ENCODE assay signal across 27 cellular contexts in the genomic region with DNA sequence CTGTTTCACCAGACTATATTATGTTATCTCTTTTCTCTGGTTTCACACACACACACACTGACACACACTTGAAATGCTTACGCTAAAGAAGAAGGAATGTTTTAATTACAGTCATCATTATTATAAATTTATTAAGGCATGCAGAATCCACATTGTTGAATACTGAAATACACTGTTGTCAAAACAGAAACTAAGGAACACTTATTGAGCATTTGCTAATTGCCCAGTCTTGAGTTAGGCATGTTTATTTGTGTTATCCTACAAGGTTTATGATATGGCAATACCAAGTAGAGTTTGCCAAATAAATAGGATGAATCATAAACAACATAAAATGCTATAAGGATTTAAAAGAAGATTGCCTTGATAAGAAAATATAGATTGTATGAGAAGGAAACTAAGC.
DNase-seq lines count a peak whose midpoint lies in the region; ATAC-seq, FAIRE-seq and TF ChIP-seq lines count a peak whose summit lies in the region.
"Had no signal": no experiment of that assay in that cellular context is flagged by ENCODE, and none has a peak within 500 bp of the region (broad histone marks: within the 10 kb centered on the region; RNA-seq: fewer than 3 reads in every experiment).

No MANE protein-coding gene starts in this region.

- H3K36me3 Mint-ChIP-seq in glutamatergic neuron (ENCODE audit: unreplicated experiment), result no peaks in the 10 kb centered on the region
- H3K36me3 Mint-ChIP-seq: CD14-positive monocyte had no signal

- no peaks in the 10 kb centered on the region for H3K36me3 ChIP-seq in bronchial epithelial cell (ENCODE audit: control insufficient read depth, insufficient read depth, low read length)
- H3K36me3 ChIP-seq: BE2C, MG63, SJSA1 had no signal

- H3K27me3 ChIP-seq in bronchial epithelial cell (ENCODE audit: control insufficient read depth, insufficient read depth, low read length) (no peaks in the 10 kb centered on the region), foreskin keratinocyte (no peaks in the 10 kb centered on the region)
- H3K27me3 ChIP-seq: BE2C, MG63, SJSA1 had no signal

- H3K27me3 Mint-ChIP-seq in glutamatergic neuron (ENCODE audit: unreplicated experiment), result no peaks in the 10 kb centered on the region

- no peak overlapping the region for H3K4me3 Mint-ChIP-seq in glutamatergic neuron (ENCODE audit: unreplicated experiment)
- H3K4me3 Mint-ChIP-seq: CD14-positive monocyte had no signal

- no peaks in the 10 kb centered on the region for H3K4me1 ChIP-seq in foreskin keratinocyte
- H3K4me1 ChIP-seq: BE2C, SJSA1 had no signal

- TF ChIP-seq CTCF in bronchial epithelial cell (IDR thresholded peaks at IDR 0.05; ENCODE audit: insufficient read depth, low read length, severe bottlenecking) (no peak), foreskin keratinocyte (conservative IDR thresholded peaks at IDR 0.05) (no peak), glutamatergic neuron (IDR thresholded peaks at IDR 0.05; ENCODE audit: partially characterized antibody, unreplicated experiment) (no peak)

- no peak for ATAC-seq in foreskin keratinocyte
- ATAC-seq: HepG2, K562 had no signal

- DNase-seq in M059J (ENCODE audit: low read depth) (peak; percentile 36), bronchial epithelial cell (ENCODE audit: low read depth) (peak; percentile 16), foreskin keratinocyte (peak; percentile 10 to 17), DMS153 treated with DMSO at 0.1 percent for 48 hours (lab: John Stamatoyannopoulos, UW; ENCODE audit: unreplicated experiment) (no peak), hippocampal formation (lab: John Stamatoyannopoulos, UW) (no peak), glutamatergic neuron (no peak), HTR-8/SVneo (ENCODE audit: insufficient read length, low spot score) (no peak)
- DNase-seq: BE2C; Calu3; Kasumi-1; MG63; NCI-H1105 treated with DMSO at 0.1 percent for 48 hours; NCI-H146; NCI-H2029; NCI-H446 treated with DMSO at 0.1 percent for 48 hours; NCI-H526; NCI-H82; NK-92 treated with Interleukin-12 subunit alpha and Interleukin-12 subunit beta, amount 100 ng/mL, for 24 hours; Right ventricle myocardium superior; RPMI8226 had no signal

- H3K4me1 Mint-ChIP-seq in glutamatergic neuron (ENCODE audit: low read depth, unreplicated experiment), result no peaks in the 10 kb centered on the region
- H3K4me1 Mint-ChIP-seq: CD14-positive monocyte had no signal

- no peak overlapping the region for H3K27ac Mint-ChIP-seq in glutamatergic neuron (ENCODE audit: unreplicated experiment)
- H3K27ac Mint-ChIP-seq: CD14-positive monocyte had no signal

- H3K27ac ChIP-seq in foreskin keratinocyte, result no peak overlapping the region
- H3K27ac ChIP-seq: HL-60, SJSA1 had no signal

- no peaks in the 10 kb centered on the region for H3K9me3 Mint-ChIP-seq in glutamatergic neuron (ENCODE audit: unreplicated experiment)

- FAIRE-seq in bronchial epithelial cell (lab: Jason Lieb, UNC) (no peak), HTR-8/SVneo (lab: Jason Lieb, UNC) (no peak)
- FAIRE-seq: GM18507, H54, HepG2, K562 had no signal

- H3K4me3 ChIP-seq in bronchial epithelial cell (ENCODE audit: low read depth, low read length), result no peak overlapping the region
- H3K4me3 ChIP-seq: K562, MG63, SJSA1 had no signal

Comparison
In these comparisons a context has a peak if more than half of its experiments do, and no peak if none do; other contexts are left out.
1. DNase-seq: peak in M059J (single experiment), bronchial epithelial cell (single experiment) and foreskin keratinocyte (2 of 2); none in DMS153 treated with DMSO at 0.1 percent for 48 hours (single experiment), hippocampal formation (0 of 2), glutamatergic neuron (single experiment) and HTR-8/SVneo (single experiment).